Comparison of ENCODE assay signal across 17 cellular contexts in the genomic region with DNA sequence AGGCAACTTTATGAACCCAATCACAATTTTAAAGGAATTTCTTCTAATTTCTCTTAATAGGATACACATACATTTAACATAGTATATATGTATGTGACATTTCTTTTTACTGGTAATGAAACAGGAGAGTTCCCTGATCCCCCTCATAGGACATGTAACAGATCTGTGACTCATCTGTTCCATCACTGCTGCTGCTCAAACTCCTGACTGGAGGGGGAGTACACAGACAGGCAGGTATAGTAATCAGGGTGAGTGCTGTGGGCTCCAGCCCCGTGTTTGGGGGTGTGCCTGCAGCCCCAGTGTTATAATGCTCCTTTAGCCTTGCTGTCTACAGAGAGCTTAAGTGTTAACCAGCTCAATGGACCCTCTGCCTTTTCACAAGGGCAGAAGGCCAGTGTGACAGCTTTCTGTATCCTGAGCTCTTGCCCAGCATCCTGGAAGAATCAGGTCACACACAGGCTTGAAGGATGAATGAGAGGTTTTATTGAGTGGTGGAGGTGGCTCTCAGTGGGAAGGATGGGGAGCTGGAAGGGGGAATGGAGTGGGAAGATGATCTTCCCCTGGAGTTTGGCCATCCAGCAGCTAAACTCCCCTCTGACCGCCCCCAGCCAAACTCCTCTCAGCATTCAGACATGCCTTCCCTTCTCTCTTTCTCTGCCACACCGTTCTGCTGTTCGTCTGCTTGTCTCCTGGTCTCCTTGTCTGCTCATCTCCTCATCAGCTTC.
A peak's percentile ranks its signal among the peaks of the same experiment; 100 is the strongest.
DNase-seq lines count a peak whose midpoint lies in the region; ATAC-seq and TF ChIP-seq lines count a peak whose summit lies in the region.
"Had no signal": no experiment of that assay in that cellular context is flagged by ENCODE, and none has a peak within 500 bp of the region (broad histone marks: within the 10 kb centered on the region; RNA-seq: fewer than 3 reads in every experiment).

No MANE protein-coding gene starts in this region.

- no peaks in the 10 kb centered on the region for H3K36me3 ChIP-seq in OCI-LY7 (ENCODE audit: insufficient read depth, low read length)

- POLR2A ChIA-PET in OCI-LY7 (lab: Charles Lee) = interaction anchor here (0.6 to 4.9 kb wide), 6 partner anchors 8 to 945 kb away, joined by 3 to 22 read pairs (median 3); no protein-coding TSS in a partner anchor

- intact Hi-C loops in OCI-LY7 (cut with micrococcal nuclease; ENCODE audit: unreplicated experiment) = no loop called here

- no peak overlapping the region for H3K27ac Mint-ChIP-seq in activated T-cell treated with anti-CD3 and anti-CD28 coated beads, Interleukin-2, amount 50 U/mL, for 72 hours
- H3K27ac Mint-ChIP-seq in activated naive CD8-positive, alpha-beta T cell treated with anti-CD3 and anti-CD28 coated beads, Interleukin-2, amount 50 U/mL, for 24 hours = no peak overlapping the region
- no peak overlapping the region for H3K27ac Mint-ChIP-seq in stimulated activated effector memory CD8-positive, alpha-beta T cell treated with anti-CD3 and anti-CD28 coated beads, Interleukin-12 subunit alpha, Interleukin-12 subunit beta, amount 100 ng/mL, for 72 hours
- H3K27ac Mint-ChIP-seq: CD4-positive, alpha-beta T cell had no signal

- CTCF ChIA-PET in OCI-LY7 (lab: Charles Lee; ENCODE audit: unreplicated experiment) = interaction anchor here (0.6 kb wide), 1 partner anchor 119 kb away, joined by 3 read pairs; no protein-coding TSS in a partner anchor

- no peaks in the 10 kb centered on the region for H3K36me3 Mint-ChIP-seq in activated T-cell treated with anti-CD3 and anti-CD28 coated beads, Interleukin-2, amount 50 U/mL, for 72 hours (ENCODE audit: insufficient read depth in 2 of 2)
- H3K36me3 Mint-ChIP-seq in activated naive CD8-positive, alpha-beta T cell treated with anti-CD3 and anti-CD28 coated beads, Interleukin-2, amount 50 U/mL, for 24 hours (ENCODE audit: low read depth) = no peaks in the 10 kb centered on the region
- no peaks in the 10 kb centered on the region for H3K36me3 Mint-ChIP-seq in stimulated activated effector memory CD8-positive, alpha-beta T cell treated with anti-CD3 and anti-CD28 coated beads, Interleukin-12 subunit alpha, Interleukin-12 subunit beta, amount 100 ng/mL, for 72 hours

- H3K9me2 ChIP-seq in OCI-LY7 (ENCODE audit: insufficient read depth, low read length) = no peaks in the 10 kb centered on the region

- peaks cover 0 to 1% of the 10 kb centered on the region in 2 donors for H3K9me3 Mint-ChIP-seq in activated T-cell treated with anti-CD3 and anti-CD28 coated beads, Interleukin-2, amount 50 U/mL, for 72 hours
- no peaks in the 10 kb centered on the region for H3K9me3 Mint-ChIP-seq in activated naive CD8-positive, alpha-beta T cell treated with anti-CD3 and anti-CD28 coated beads, Interleukin-2, amount 50 U/mL, for 24 hours
- H3K9me3 Mint-ChIP-seq in stimulated activated effector memory CD8-positive, alpha-beta T cell treated with anti-CD3 and anti-CD28 coated beads, Interleukin-12 subunit alpha, Interleukin-12 subunit beta, amount 100 ng/mL, for 72 hours = peaks cover 3% of the 10 kb centered on the region

- H3K79me2 ChIP-seq in OCI-LY7 (ENCODE audit: insufficient read depth, low read depth, low read length) = no peaks in the 10 kb centered on the region

- H3K4me3 Mint-ChIP-seq in activated T-cell treated with anti-CD3 and anti-CD28 coated beads, Interleukin-2, amount 50 U/mL, for 72 hours = no peak overlapping the region
- H3K4me3 Mint-ChIP-seq in activated naive CD8-positive, alpha-beta T cell treated with anti-CD3 and anti-CD28 coated beads, Interleukin-2, amount 50 U/mL, for 24 hours = no peak overlapping the region
- H3K4me3 Mint-ChIP-seq in stimulated activated effector memory CD8-positive, alpha-beta T cell treated with anti-CD3 and anti-CD28 coated beads, Interleukin-12 subunit alpha, Interleukin-12 subunit beta, amount 100 ng/mL, for 72 hours = no peak overlapping the region
- H3K4me3 Mint-ChIP-seq: CD4-positive, alpha-beta T cell had no signal

- peaks cover 19% of the 10 kb centered on the region for H3K4me1 Mint-ChIP-seq in activated T-cell treated with anti-CD3 and anti-CD28 coated beads, Interleukin-2, amount 50 U/mL, for 72 hours (ENCODE audit: low read depth)
- H3K4me1 Mint-ChIP-seq in activated naive CD8-positive, alpha-beta T cell treated with anti-CD3 and anti-CD28 coated beads, Interleukin-2, amount 50 U/mL, for 24 hours = peaks cover 26% of the 10 kb centered on the region
- no peaks in the 10 kb centered on the region for H3K4me1 Mint-ChIP-seq in stimulated activated effector memory CD8-positive, alpha-beta T cell treated with anti-CD3 and anti-CD28 coated beads, Interleukin-12 subunit alpha, Interleukin-12 subunit beta, amount 100 ng/mL, for 72 hours

- no peaks in the 10 kb centered on the region for H4K20me1 ChIP-seq in OCI-LY7 (ENCODE audit: insufficient read depth, low read length)

- H3K4me1 ChIP-seq in OCI-LY7 (ENCODE audit: insufficient read depth, low read length, poor library complexity, severe bottlenecking) = peaks cover 12% of the 10 kb centered on the region

- H3K27me3 Mint-ChIP-seq in activated T-cell treated with anti-CD3 and anti-CD28 coated beads, Interleukin-2, amount 50 U/mL, for 72 hours (ENCODE audit: low read depth) = peaks cover 20% of the 10 kb centered on the region
- H3K27me3 Mint-ChIP-seq in activated naive CD8-positive, alpha-beta T cell treated with anti-CD3 and anti-CD28 coated beads, Interleukin-2, amount 50 U/mL, for 24 hours = peaks cover 3% of the 10 kb centered on the region
- H3K27me3 Mint-ChIP-seq: CD4-positive, alpha-beta T cell had no signal

- no TSS peak for BruUV-seq in OCI-LY7 (replicated peaks; lab: Mats Ljungman, UMichigan)

- no peak for TF ChIP-seq CTCF in OCI-LY7 (conservative IDR thresholded peaks at IDR 0.05; ENCODE audit: low read length)

- H3K27ac ChIP-seq in OCI-LY7 (ENCODE audit: low read depth, low read length, poor library complexity, severe bottlenecking) = no peak overlapping the region

- no peak overlapping the region for H3K4me3 ChIP-seq in OCI-LY7 (ENCODE audit: low read depth, low read length, poor library complexity, severe bottlenecking)
- H3K4me3 ChIP-seq: mucosa of descending colon had no signal

- H2AFZ ChIP-seq in OCI-LY7 (ENCODE audit: low read length) = no peak overlapping the region

- no peak overlapping the region for H3K4me2 ChIP-seq in OCI-LY7 (ENCODE audit: low read length)

- H3K9me3 ChIP-seq in OCI-LY7 (ENCODE audit: low read length) = no peaks in the 10 kb centered on the region
- H3K9me3 ChIP-seq: mucosa of descending colon had no signal

- peak; percentile 26 to 33 for ATAC-seq in activated T-cell treated with anti-CD3 and anti-CD28 coated beads, Interleukin-2, amount 50 U/mL, for 72 hours (replicated peaks in 1 of 2)
- ATAC-seq in HG03378 (IDR thresholded peaks at IDR 0.05; ENCODE audit: unreplicated experiment) (peak; percentile 28), GM18907 (IDR thresholded peaks at IDR 0.05; ENCODE audit: unreplicated experiment) (no peak), GM21515 (IDR thresholded peaks at IDR 0.05; ENCODE audit: unreplicated experiment) (no peak)
- ATAC-seq in activated naive CD8-positive, alpha-beta T cell treated with anti-CD3 and anti-CD28 coated beads, Interleukin-2, amount 50 U/mL, for 24 hours = peak; percentile 52
- peak; percentile 29 for ATAC-seq in stimulated activated effector memory CD8-positive, alpha-beta T cell treated with anti-CD3 and anti-CD28 coated beads, Interleukin-12 subunit alpha, Interleukin-12 subunit beta, amount 100 ng/mL, for 72 hours
- ATAC-seq: esophagus mucosa, left lobe of liver, mucosa of descending colon had no signal

- DNase-seq in activated T-cell treated with anti-CD3 and anti-CD28 coated beads, Interleukin-2, amount 50 U/mL, for 72 hours = peak; percentile 7 to 19
- DNase-seq in activated T-cell treated with anti-CD3 and anti-CD28 coated beads for 4 hours (no peak), OCI-LY7 (ENCODE audit: low spot score) (no peak)
- DNase-seq in activated naive CD8-positive, alpha-beta T cell treated with anti-CD3 and anti-CD28 coated beads, Interleukin-2, amount 50 U/mL, for 24 hours = peak; percentile 5
- DNase-seq in stimulated activated effector memory CD8-positive, alpha-beta T cell treated with anti-CD3 and anti-CD28 coated beads, Interleukin-12 subunit alpha, Interleukin-12 subunit beta, amount 100 ng/mL, for 72 hours (ENCODE audit: low spot score in 2 of 2) = no peak
- DNase-seq: CD4-positive, alpha-beta T cell; central memory CD4-positive, alpha-beta T cell; DMS79 treated with DMSO at 0.1 percent for 48 hours; HCEC 1CT; mucosa of descending colon; NCI-H146; NCI-H2227 treated with DMSO at 0.1 percent for 48 hours had no signal

Comparison
In these comparisons a context has a peak if more than half of its experiments do, and no peak if none do; other contexts are left out.
1. DNase-seq: peak in activated T-cell treated with anti-CD3 and anti-CD28 coated beads, Interleukin-2, amount 50 U/mL, for 72 hours (2 of 2) and activated naive CD8-positive, alpha-beta T cell treated with anti-CD3 and anti-CD28 coated beads, Interleukin-2, amount 50 U/mL, for 24 hours (single experiment); none in activated T-cell treated with anti-CD3 and anti-CD28 coated beads for 4 hours (single experiment), stimulated activated effector memory CD8-positive, alpha-beta T cell treated with anti-CD3 and anti-CD28 coated beads, Interleukin-12 subunit alpha, Interleukin-12 subunit beta, amount 100 ng/mL, for 72 hours (0 of 2) and OCI-LY7 (single experiment).
2. ATAC-seq: peak in activated T-cell treated with anti-CD3 and anti-CD28 coated beads, Interleukin-2, amount 50 U/mL, for 72 hours (2 of 2), HG03378 (single experiment), activated naive CD8-positive, alpha-beta T cell treated with anti-CD3 and anti-CD28 coated beads, Interleukin-2, amount 50 U/mL, for 24 hours (single experiment) and stimulated activated effector memory CD8-positive, alpha-beta T cell treated with anti-CD3 and anti-CD28 coated beads, Interleukin-12 subunit alpha, Interleukin-12 subunit beta, amount 100 ng/mL, for 72 hours (single experiment); none in GM18907 (single experiment) and GM21515 (single experiment).